Comparison of ENCODE assay signal across 8 cellular contexts in genomic region chrX:39854772-39855747, GRCh38.
DNase-seq lines count a peak whose midpoint lies in the region; ATAC-seq and TF ChIP-seq lines count a peak whose summit lies in the region.

No MANE protein-coding gene starts in this region.

- H3K27ac ChIP-seq in endodermal cell (ENCODE audit: low read depth, low read length), result no peak overlapping the region

- H3K4me3 Mint-ChIP-seq in endodermal cell, result no peak overlapping the region

- peak overlapping the region; percentile 61 for H3K27ac Mint-ChIP-seq in endodermal cell

- H3K9ac ChIP-seq in endodermal cell (ENCODE audit: extremely low read depth, low read length, poor library complexity, severe bottlenecking), result no peak overlapping the region

- no peak for TF ChIP-seq CTCF in endodermal cell (conservative IDR thresholded peaks at IDR 0.05)
- TF ChIP-seq CTCF in omental fat pad (IDR thresholded peaks at IDR 0.05), result no peak

- peaks cover 4% of the 10 kb centered on the region for H3K27me3 Mint-ChIP-seq in endodermal cell (ENCODE audit: insufficient read depth)

- no peaks in the 10 kb centered on the region for H3K27me3 ChIP-seq in endodermal cell (ENCODE audit: control insufficient read depth, insufficient read depth, low read length, poor library complexity, severe bottlenecking)

- peak; percentile 68 for DNase-seq in NK-92 treated with Interleukin-12 subunit alpha and Interleukin-12 subunit beta, amount 100 ng/mL, for 24 hours (lab: John Stamatoyannopoulos, UW)
- no peak for DNase-seq in NK-92 (lab: John Stamatoyannopoulos, UW; ENCODE audit: unreplicated experiment)
- DNase-seq in activated CD4-positive, CD25-positive, alpha-beta regulatory T cell treated with anti-CD3 and anti-CD28 coated beads, Interleukin-2, amount 50 U/mL, for 16 hours (ENCODE audit: low read depth, low spot score), result peak; percentile 57
- no peak for DNase-seq in endodermal cell
- DNase-seq in stimulated activated CD8-positive, alpha-beta memory T cell treated with anti-CD3 and anti-CD28 coated beads, Interleukin-7, amount 100 ng/mL, for 4 hours (ENCODE audit: low read depth in 2 of 2), result peak; percentile 65 to 70
- no peak for DNase-seq in NCI-H2029 (lab: John Stamatoyannopoulos, UW)
- DNase-seq in omental fat pad (ENCODE audit: low spot score), result no peak

- H3K9me3 ChIP-seq in endodermal cell (ENCODE audit: control insufficient read depth, low read length), result no peaks in the 10 kb centered on the region

- H3K4me3 ChIP-seq in endodermal cell (ENCODE audit: low read length), result no peak overlapping the region

- peaks cover 6% of the 10 kb centered on the region for H3K4me1 ChIP-seq in endodermal cell (ENCODE audit: control insufficient read depth, insufficient read depth, low read length)

- ATAC-seq in HG03432 (IDR thresholded peaks at IDR 0.05; ENCODE audit: unreplicated experiment), result peak; percentile 80
- no peak for ATAC-seq in omental fat pad (ENCODE audit: low FRiP score)

- 89 to 95% methylated on average over 6 to 17 of the region's 17 CpGs for WGBS in endodermal cell (ENCODE audit: insufficient coverage in 1 of 2, insufficient read length in 1 of 2), 2 experiments

- H3K36me3 Mint-ChIP-seq in endodermal cell (ENCODE audit: low read depth), result no peaks in the 10 kb centered on the region

- peaks cover 12% of the 10 kb centered on the region for H3K9me3 Mint-ChIP-seq in endodermal cell

- H3K4me1 Mint-ChIP-seq in endodermal cell, result peaks cover 41% of the 10 kb centered on the region

- H3K36me3 ChIP-seq in endodermal cell (ENCODE audit: control insufficient read depth, insufficient read depth, low read length), result no peaks in the 10 kb centered on the region

Comparison
In these comparisons a context has a peak if more than half of its experiments do, and no peak if none do; other contexts are left out.
1. DNase-seq: peak in NK-92 treated with Interleukin-12 subunit alpha and Interleukin-12 subunit beta, amount 100 ng/mL, for 24 hours (single experiment), activated CD4-positive, CD25-positive, alpha-beta regulatory T cell treated with anti-CD3 and anti-CD28 coated beads, Interleukin-2, amount 50 U/mL, for 16 hours (single experiment) and stimulated activated CD8-positive, alpha-beta memory T cell treated with anti-CD3 and anti-CD28 coated beads, Interleukin-7, amount 100 ng/mL, for 4 hours (2 of 2); none in NK-92 (single experiment), endodermal cell (single experiment), NCI-H2029 (single experiment) and omental fat pad (single experiment).